Comparison of ENCODE assay signal across 12 cellular contexts in genomic region chr19:33815410-33816340, GRCh38. TPM values are rescaled to one million over a fixed set of nuclear protein-coding genes. Genes with fewer than 3 reads are reported as not detected.
DNase-seq lines count a peak whose midpoint lies in the region; ATAC-seq, FAIRE-seq and TF ChIP-seq lines count a peak whose summit lies in the region.
"Had no signal": no experiment of that assay in that cellular context is flagged by ENCODE, and none has a peak within 500 bp of the region (broad histone marks: within the 10 kb centered on the region; RNA-seq: fewer than 3 reads in every experiment).

No MANE protein-coding gene starts in this region.

- H3K4me2 ChIP-seq in mesenchymal stem cell (ENCODE audit: low read length, poor library complexity, severe bottlenecking), result no peak overlapping the region

- no peak overlapping the region for H2AK5ac ChIP-seq in mesenchymal stem cell (ENCODE audit: low read length, severe bottlenecking)

- no peak overlapping the region for H2AFZ ChIP-seq in mesenchymal stem cell (ENCODE audit: low read depth, low read length)

- peaks cover 18% of the 10 kb centered on the region for H3K36me3 ChIP-seq in bronchial epithelial cell (ENCODE audit: control insufficient read depth, insufficient read depth, low read length)
- H3K36me3 ChIP-seq in mesenchymal stem cell (ENCODE audit: control insufficient read depth in 1 of 2, insufficient read depth in 2 of 2, low read depth in 1 of 2, low read length in 2 of 2), result peaks cover 0 to 31% of the 10 kb centered on the region in 2 experiments

- no peak overlapping the region for H4K8ac ChIP-seq in mesenchymal stem cell (ENCODE audit: low read length)

- no peak overlapping the region for H2BK15ac ChIP-seq in mesenchymal stem cell (ENCODE audit: low read depth, poor library complexity, severe bottlenecking)

- no peak overlapping the region for H2BK5ac ChIP-seq in mesenchymal stem cell (ENCODE audit: low read depth, low read length, poor library complexity, severe bottlenecking)

- H2BK12ac ChIP-seq in mesenchymal stem cell (ENCODE audit: low read length in 2 of 2), result no peak overlapping the region

- no peak overlapping the region for H3K18ac ChIP-seq in mesenchymal stem cell (ENCODE audit: low read depth in 1 of 2, low read length in 2 of 2)

- peaks cover 4% of the 10 kb centered on the region for H3K79me1 ChIP-seq in mesenchymal stem cell (replicated peaks; ENCODE audit: low read length, poor library complexity, severe bottlenecking)

- no peak overlapping the region for H3K14ac ChIP-seq in mesenchymal stem cell (ENCODE audit: low read length in 2 of 2)

- WGBS in mesenchymal stem cell, result 87% methylated on average over 11 of the region's 15 CpGs

- H3K9ac ChIP-seq in mesenchymal stem cell (ENCODE audit: low read length), result no peak overlapping the region

- H3K4me3 ChIP-seq in bronchial epithelial cell (ENCODE audit: low read depth, low read length) (no peak overlapping the region), mesenchymal stem cell (ENCODE audit: insufficient read depth in 1 of 2, low read depth in 1 of 2, low read length in 2 of 2) (no peak overlapping the region), coronary artery (no peak overlapping the region)
- H3K4me3 ChIP-seq: right atrium auricular region had no signal

- H2BK120ac ChIP-seq in mesenchymal stem cell (ENCODE audit: low read depth, low read length), result no peak overlapping the region

- H3K27me3 ChIP-seq in bronchial epithelial cell (ENCODE audit: control insufficient read depth, insufficient read depth, low read length), result no peaks in the 10 kb centered on the region
- H3K27me3 ChIP-seq in mesenchymal stem cell (ENCODE audit: control insufficient read depth in 1 of 2, insufficient read depth in 1 of 2, low read length in 2 of 2), result peaks cover 0 to 21% of the 10 kb centered on the region in 2 experiments
- H3K27me3 ChIP-seq: right atrium auricular region had no signal

- DNase-seq in EL (peak; percentile 32), NCI-H226 (peak; percentile 35), bronchial epithelial cell (ENCODE audit: low read depth) (peak; percentile 54), mesenchymal stem cell (peak; percentile 41), coronary artery (ENCODE audit: low spot score) (no peak)
- no peak for DNase-seq in stimulated activated CD8-positive, alpha-beta memory T cell treated with anti-CD3 and anti-CD28 coated beads, Interleukin-4, amount 100 ng/mL, for 48 hours
- DNase-seq: CD8-positive, alpha-beta T cell; naive thymus-derived CD8-positive, alpha-beta T cell; T1000 had no signal

- no peak overlapping the region for H3K4ac ChIP-seq in mesenchymal stem cell (ENCODE audit: low read depth in 1 of 2, low read length in 2 of 2)

- no peak for TF ChIP-seq CTCF in bronchial epithelial cell (IDR thresholded peaks at IDR 0.05; ENCODE audit: insufficient read depth, low read length, severe bottlenecking)
- TF ChIP-seq CTCF in coronary artery (IDR thresholded peaks at IDR 0.05), result no peak

- ATAC-seq in HG03342 (IDR thresholded peaks at IDR 0.05; ENCODE audit: unreplicated experiment) (no peak), HG02852 (IDR thresholded peaks at IDR 0.05; ENCODE audit: unreplicated experiment) (no peak)
- ATAC-seq: CD8-positive, alpha-beta T cell; naive thymus-derived CD8-positive, alpha-beta T cell had no signal

- peaks cover 25% of the 10 kb centered on the region for H3K4me1 ChIP-seq in mesenchymal stem cell (ENCODE audit: control insufficient read depth, insufficient read depth, low read depth, low read length)

- H4K91ac ChIP-seq in mesenchymal stem cell (ENCODE audit: low read length), result no peak overlapping the region

- no peak overlapping the region for H3K27ac ChIP-seq in mesenchymal stem cell (ENCODE audit: low read length, poor library complexity, severe bottlenecking)
- peak overlapping the region in 1 of 2 donors; percentile 35 for H3K27ac ChIP-seq in coronary artery
- H3K27ac ChIP-seq: right atrium auricular region had no signal

- H3K9me3 ChIP-seq in mesenchymal stem cell (ENCODE audit: control insufficient read depth, low read length), result no peaks in the 10 kb centered on the region
- H3K9me3 ChIP-seq: right atrium auricular region had no signal

- no peak overlapping the region for H3K23ac ChIP-seq in mesenchymal stem cell (ENCODE audit: low read length in 2 of 2)

- FAIRE-seq in bronchial epithelial cell (lab: Jason Lieb, UNC), result no peak

RNA-seq across cellular contexts. Expression of gene KCTD15, which starts 19.0 kb away (rescaled TPM):
- 79.5 and 88.1 TPM in 2 replicates for total RNA-seq in bronchial epithelial cell
- 16.1 TPM for polyA plus RNA-seq in mesenchymal stem cell (2013, experiment 1 of 2)
- 19.5 TPM for polyA plus RNA-seq in mesenchymal stem cell (2013, experiment 2 of 2)
- polyA plus RNA-seq: naive thymus-derived CD8-positive, alpha-beta T cell had no signal

Comparison
In these comparisons a context has a peak if more than half of its experiments do, and no peak if none do; other contexts are left out.
1. DNase-seq: peak in EL (single experiment), NCI-H226 (single experiment), bronchial epithelial cell (single experiment) and mesenchymal stem cell (single experiment); none in stimulated activated CD8-positive, alpha-beta memory T cell treated with anti-CD3 and anti-CD28 coated beads, Interleukin-4, amount 100 ng/mL, for 48 hours (single experiment) and coronary artery (single experiment).